1 cellular context compared by ENCODE assay signal in genomic region chr1:23695667-23696066, GRCh38.
TF ChIP-seq lines count a peak whose summit lies in the region.

No MANE protein-coding gene starts in this region.

TF ChIP-seq in GM23338, 12 proteins besides CTCF, POLR2A, EP300 and RAD21 (continued from another document):
- no peak for TF ChIP-seq REST (IDR thresholded peaks at IDR 0.05; ENCODE audit: unreplicated experiment)
- no peak for TF ChIP-seq ZNF462 (CRISPR knock-in tag; IDR thresholded peaks at IDR 0.05)
- no peak for TF ChIP-seq POLR2AphosphoS5 (IDR thresholded peaks at IDR 0.05; ENCODE audit: low read depth)
- no peak for TF ChIP-seq ZNF331 (CRISPR knock-in tag; IDR thresholded peaks at IDR 0.05; ENCODE audit: low read depth)
- TF ChIP-seq EZH2phosphoT487 (IDR thresholded peaks at IDR 0.05; ENCODE audit: unreplicated experiment) = no peak
- TF ChIP-seq JUNB (IDR thresholded peaks at IDR 0.05; ENCODE audit: unreplicated experiment) = no peak
